Comparison of ENCODE assay signal across 8 cellular contexts in genomic region chr4:149264093-149264733, GRCh38.
DNase-seq lines count a peak whose midpoint lies in the region; ATAC-seq, FAIRE-seq and TF ChIP-seq lines count a peak whose summit lies in the region.

No MANE protein-coding gene starts in this region.

- peak; percentile 76 for TF ChIP-seq CTCF in fibroblast of pulmonary artery (IDR thresholded peaks at IDR 0.05; ENCODE audit: low read length, missing control alignments)

- peak; percentile 92 for ATAC-seq in GM21529 (IDR thresholded peaks at IDR 0.05; ENCODE audit: unreplicated experiment)
- ATAC-seq in activated T-cell treated with anti-CD3 and anti-CD28 coated beads, Interleukin-2, amount 50 U/mL, for 4 hours, result no peak

- no peaks in the 10 kb centered on the region for H3K27me3 ChIP-seq in small intestine (ENCODE audit: control insufficient read depth in 2 of 2, insufficient read depth in 2 of 2, low read length in 2 of 2)

- no peak overlapping the region for H3K27ac ChIP-seq in SK-N-MC
- H3K27ac ChIP-seq in small intestine (ENCODE audit: low read depth in 1 of 2, low read length in 1 of 2), result no peak overlapping the region

- H3K9me3 ChIP-seq in SK-N-MC (ENCODE audit: low read depth, low read length) (no peaks in the 10 kb centered on the region; the same call in 1 of the 2 replicates), small intestine (ENCODE audit: control insufficient read depth, low read depth) (no peaks in the 10 kb centered on the region)

- H3K27me3 Mint-ChIP-seq in activated T-cell treated with anti-CD3 and anti-CD28 coated beads, Interleukin-2, amount 50 U/mL, for 4 hours (ENCODE audit: low read depth), result no peaks in the 10 kb centered on the region

- H3K9me3 Mint-ChIP-seq in activated T-cell treated with anti-CD3 and anti-CD28 coated beads, Interleukin-2, amount 50 U/mL, for 4 hours, result peaks cover 4% of the 10 kb centered on the region

- no peaks in the 10 kb centered on the region for H3K4me1 ChIP-seq in small intestine (ENCODE audit: control insufficient read depth in 2 of 2, insufficient read depth in 1 of 2, low read depth in 1 of 2, low read length in 1 of 2)

- no peaks in the 10 kb centered on the region for H3K4me1 Mint-ChIP-seq in activated T-cell treated with anti-CD3 and anti-CD28 coated beads, Interleukin-2, amount 50 U/mL, for 4 hours (ENCODE audit: low read depth)

- FAIRE-seq in small intestine (lab: Jason Lieb, UNC), result no peak

- WGBS in small intestine, 3 donors, result 41 to 45% (median 42%) methylated on average over 2 of the region's 2 CpGs

- peak; percentile 13 for DNase-seq in stimulated activated CD4-positive, alpha-beta T cell treated with anti-CD3 and anti-CD28 coated beads, Interleukin-15, amount 100 ng/mL, for 24 hours
- DNase-seq in stimulated activated CD4-positive, alpha-beta T cell treated with anti-CD3 and anti-CD28 coated beads, Interleukin-4, amount 100 ng/mL, for 4 hours, result no peak
- DNase-seq in HuH-7 (ENCODE audit: low spot score) (peak; percentile 20), SK-N-MC (ENCODE audit: low read depth, low spot score) (peak; percentile 62), fibroblast of pulmonary artery (ENCODE audit: low read depth) (peak; percentile 73), small intestine (peak; percentile 73)
- DNase-seq in activated T-cell treated with anti-CD3 and anti-CD28 coated beads, Interleukin-2, amount 50 U/mL, for 4 hours, result no peak

- H3K4me3 ChIP-seq in SK-N-MC (no peak overlapping the region), fibroblast of pulmonary artery (replicated peaks; ENCODE audit: low read depth, low read length) (no peak overlapping the region), small intestine (ENCODE audit: low read depth in 1 of 2, low read length in 2 of 2) (no peak overlapping the region)

- H3K36me3 ChIP-seq in SK-N-MC (ENCODE audit: insufficient read depth, low read length) (0 out of 2 replicates have a peak, but pooled peaks cover 4% of the 10 kb centered on the region), small intestine (ENCODE audit: control insufficient read depth in 2 of 2, insufficient read depth in 2 of 2, low read length in 2 of 2) (no peaks in the 10 kb centered on the region)

- no peaks in the 10 kb centered on the region for H3K36me3 Mint-ChIP-seq in activated T-cell treated with anti-CD3 and anti-CD28 coated beads, Interleukin-2, amount 50 U/mL, for 4 hours (ENCODE audit: insufficient read depth)

- H3K4me3 Mint-ChIP-seq in activated T-cell treated with anti-CD3 and anti-CD28 coated beads, Interleukin-2, amount 50 U/mL, for 4 hours, result no peak overlapping the region

- H3K9ac ChIP-seq in SK-N-MC (ENCODE audit: insufficient read length), result no peak overlapping the region

Comparison
In these comparisons a context has a peak if more than half of its experiments do, and no peak if none do; other contexts are left out.
1. DNase-seq: peak in stimulated activated CD4-positive, alpha-beta T cell treated with anti-CD3 and anti-CD28 coated beads, Interleukin-15, amount 100 ng/mL, for 24 hours (single experiment), HuH-7 (single experiment), SK-N-MC (single experiment), fibroblast of pulmonary artery (single experiment) and small intestine (single experiment); none in stimulated activated CD4-positive, alpha-beta T cell treated with anti-CD3 and anti-CD28 coated beads, Interleukin-4, amount 100 ng/mL, for 4 hours (0 of 2) and activated T-cell treated with anti-CD3 and anti-CD28 coated beads, Interleukin-2, amount 50 U/mL, for 4 hours (single experiment).